In the genomic region with DNA sequence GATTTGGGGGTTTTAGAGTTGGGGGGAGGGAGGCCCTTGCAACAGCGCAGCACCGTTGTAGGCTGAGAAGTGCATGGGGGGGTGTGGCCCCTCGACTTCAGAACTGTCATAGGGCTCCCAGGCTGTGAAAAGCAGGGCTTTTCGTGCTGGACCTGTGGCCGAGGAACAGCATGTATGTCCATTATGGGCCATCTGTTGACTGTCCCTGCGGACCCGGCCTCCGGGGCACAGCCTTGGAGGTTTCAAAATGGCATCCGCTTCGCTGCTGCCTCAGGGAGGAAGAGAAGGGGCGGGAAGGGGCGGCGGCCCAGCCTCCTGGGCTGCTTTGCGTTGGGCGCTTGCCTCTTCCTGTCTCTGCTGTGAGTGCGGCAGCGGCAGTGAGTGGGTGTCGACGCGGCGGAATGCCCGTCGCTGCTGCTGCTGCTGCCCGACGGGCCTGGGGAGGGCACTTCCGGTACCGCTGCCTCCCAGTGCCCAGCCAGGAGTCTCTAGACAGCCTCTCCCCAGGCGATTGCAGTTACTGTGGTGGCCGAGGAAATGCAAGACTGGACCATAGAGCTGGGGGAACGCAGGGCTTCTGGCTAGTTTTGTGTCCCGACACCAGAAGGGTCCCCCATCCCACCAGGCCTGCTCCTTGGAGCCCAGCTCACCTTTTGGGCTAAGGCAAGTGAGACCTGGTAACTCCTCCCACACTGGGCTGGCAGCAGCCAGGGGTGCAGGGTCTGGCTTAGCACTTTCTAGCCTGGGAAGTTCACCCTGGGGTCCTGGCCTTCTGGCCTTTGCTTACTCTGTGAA, we compare ENCODE assay signal across 8 cellular contexts. TPM values are rescaled to one million over a fixed set of nuclear protein-coding genes. Genes with fewer than 3 reads are reported as not detected.
DNase-seq lines count a peak whose midpoint lies in the region; ATAC-seq and TF ChIP-seq lines count a peak whose summit lies in the region.

No MANE protein-coding gene starts in this region.

- ATAC-seq in GM18502 (IDR thresholded peaks at IDR 0.05; ENCODE audit: poor library complexity, unreplicated experiment) (peak; percentile 26), HG03097 (IDR thresholded peaks at IDR 0.05; ENCODE audit: low FRiP score, unreplicated experiment) (peak; percentile 26), naive B cell (ENCODE audit: low read depth in 2 of 2) (peak; percentile 36 to 44)
- peak; percentile 68 for ATAC-seq in stimulated activated effector memory CD8-positive, alpha-beta T cell treated with anti-CD3 and anti-CD28 coated beads, Interleukin-12 subunit alpha, Interleukin-12 subunit beta, amount 100 ng/mL, for 72 hours

- peak overlapping the region; percentile 98 for H3K27ac Mint-ChIP-seq in activated T-cell treated with anti-CD3 and anti-CD28 coated beads, Interleukin-2, amount 50 U/mL, for 24 hours
- H3K27ac Mint-ChIP-seq in naive B cell (peak overlapping the region; percentile 89 to 97 (median 96)), Caco-2 (ENCODE audit: unreplicated experiment) (no peak overlapping the region)
- H3K27ac Mint-ChIP-seq in stimulated activated effector memory CD8-positive, alpha-beta T cell treated with anti-CD3 and anti-CD28 coated beads, Interleukin-12 subunit alpha, Interleukin-12 subunit beta, amount 100 ng/mL, for 72 hours = peak overlapping the region; percentile 94

- H3K27me3 Mint-ChIP-seq in activated T-cell treated with anti-CD3 and anti-CD28 coated beads, Interleukin-2, amount 50 U/mL, for 24 hours = no peaks in the 10 kb centered on the region
- H3K27me3 Mint-ChIP-seq in naive B cell (no peaks in the 10 kb centered on the region), Caco-2 (ENCODE audit: insufficient read depth, unreplicated experiment) (no peaks in the 10 kb centered on the region)

- POLR2A ChIA-PET in Caco-2 (lab: Charles Lee) = no interaction called here

- BruUV-seq in Caco-2 (replicated peaks; lab: Mats Ljungman, UMichigan) = no TSS peak

- H3K36me3 ChIP-seq in esophagus muscularis mucosa = peaks cover 0 to 11% (median 4%) of the 10 kb centered on the region in 4 donors
- H3K36me3 ChIP-seq in Caco-2 (ENCODE audit: control insufficient read depth, insufficient read depth, low read length) = no peaks in the 10 kb centered on the region; the same call in none of the 2 replicates

- H3K9me3 ChIP-seq in esophagus muscularis mucosa (no peaks in the 10 kb centered on the region), Caco-2 (no peaks in the 10 kb centered on the region)

- peak overlapping the region; percentile 88 to 92 (median 90) for H3K27ac ChIP-seq in esophagus muscularis mucosa (replicated peaks in 1 of 4)

- CTCF ChIA-PET in Caco-2 (lab: Charles Lee) = interaction anchor here (0.6 to 0.7 kb wide), 3 partner anchors 31 to 1204 kb away, joined by 4 to 6 read pairs (median 6); no protein-coding TSS in a partner anchor

- H3K4me1 Mint-ChIP-seq in activated T-cell treated with anti-CD3 and anti-CD28 coated beads, Interleukin-2, amount 50 U/mL, for 24 hours (ENCODE audit: low read depth) = peaks cover 57% of the 10 kb centered on the region
- H3K4me1 Mint-ChIP-seq in naive B cell = peaks cover 58 to 80% (median 76%) of the 10 kb centered on the region in 3 donors
- H3K4me1 Mint-ChIP-seq in stimulated activated effector memory CD8-positive, alpha-beta T cell treated with anti-CD3 and anti-CD28 coated beads, Interleukin-12 subunit alpha, Interleukin-12 subunit beta, amount 100 ng/mL, for 72 hours = peaks cover 74% of the 10 kb centered on the region
- H3K4me1 Mint-ChIP-seq in Caco-2 (ENCODE audit: low read depth, unreplicated experiment) = peaks cover 13% of the 10 kb centered on the region

- no peak for TF ChIP-seq EP300 in esophagus muscularis mucosa (IDR thresholded peaks at IDR 0.05)

- TF ChIP-seq POLR2A in esophagus muscularis mucosa (IDR thresholded peaks at IDR 0.05; ENCODE audit: low read depth) = peak; percentile 27

- no peaks in the 10 kb centered on the region for H3K27me3 ChIP-seq in esophagus muscularis mucosa
- no peaks in the 10 kb centered on the region for H3K27me3 ChIP-seq in Caco-2 (replicated peaks; ENCODE audit: control insufficient read depth, insufficient read depth, low read length)

- no peak for TF ChIP-seq CTCF in esophagus muscularis mucosa (IDR thresholded peaks at IDR 0.05)
- TF ChIP-seq CTCF in Caco-2 (IDR thresholded peaks at IDR 0.05; ENCODE audit: insufficient read depth in 1 of 2, low read depth in 1 of 2, low read length in 1 of 2, severe bottlenecking in 1 of 2, unreplicated experiment in 1 of 2) = no peak

- H3K36me3 Mint-ChIP-seq in activated T-cell treated with anti-CD3 and anti-CD28 coated beads, Interleukin-2, amount 50 U/mL, for 24 hours (ENCODE audit: low read depth) = peaks cover 55% of the 10 kb centered on the region
- H3K36me3 Mint-ChIP-seq in naive B cell (peaks cover 0 to 11% of the 10 kb centered on the region in 2 donors), Caco-2 (ENCODE audit: insufficient read depth, unreplicated experiment) (peaks cover 12% of the 10 kb centered on the region)
- peaks cover 66% of the 10 kb centered on the region for H3K36me3 Mint-ChIP-seq in stimulated activated effector memory CD8-positive, alpha-beta T cell treated with anti-CD3 and anti-CD28 coated beads, Interleukin-12 subunit alpha, Interleukin-12 subunit beta, amount 100 ng/mL, for 72 hours

- peaks cover 64 to 76% (median 73%) of the 10 kb centered on the region in 4 donors for H3K4me1 ChIP-seq in esophagus muscularis mucosa
- peaks cover 23% of the 10 kb centered on the region for H3K4me1 ChIP-seq in Caco-2

- intact Hi-C loops in esophagus muscularis mucosa (cut with DNase I) = no loop called here
- intact Hi-C loops in Caco-2 (cut with micrococcal nuclease; ENCODE audit: unreplicated experiment) = loop anchor here (2.0 kb wide), 1 partner anchor 61 kb away; the partner anchor contains the start of genes HYAL3 and NAA80

- peak; percentile 70 for DNase-seq in OCI-M1 (lab: John Stamatoyannopoulos, UW)
- peak; percentile 89 for DNase-seq in activated T-cell treated with anti-CD3 and anti-CD28 coated beads, Interleukin-2, amount 50 U/mL, for 24 hours
- peak; percentile 96 for DNase-seq in esophagus muscularis mucosa (ENCODE audit: extremely low spot score)
- peak; percentile 84 for DNase-seq in naive B cell
- DNase-seq in stimulated activated effector memory CD8-positive, alpha-beta T cell treated with anti-CD3 and anti-CD28 coated beads, Interleukin-12 subunit alpha, Interleukin-12 subunit beta, amount 100 ng/mL, for 72 hours (ENCODE audit: low spot score in 2 of 2) = peak; percentile 69 to 88
- no peak for DNase-seq in Caco-2

- peak overlapping the region; percentile 64 to 94 (median 80) for H3K4me3 ChIP-seq in esophagus muscularis mucosa
- H3K4me3 ChIP-seq in Caco-2 (ENCODE audit: low read depth, low read length) = no peak overlapping the region

- peak overlapping the region; percentile 98 for H3K4me3 Mint-ChIP-seq in activated T-cell treated with anti-CD3 and anti-CD28 coated beads, Interleukin-2, amount 50 U/mL, for 24 hours
- H3K4me3 Mint-ChIP-seq in naive B cell (peak overlapping the region; percentile 90 to 100 (median 98)), Caco-2 (ENCODE audit: unreplicated experiment) (no peak overlapping the region)
- peak overlapping the region; percentile 99 for H3K4me3 Mint-ChIP-seq in stimulated activated effector memory CD8-positive, alpha-beta T cell treated with anti-CD3 and anti-CD28 coated beads, Interleukin-12 subunit alpha, Interleukin-12 subunit beta, amount 100 ng/mL, for 72 hours

- 0% methylated on average over 17 of the region's 31 CpGs for WGBS in esophagus muscularis mucosa

- H3K9me3 Mint-ChIP-seq in activated T-cell treated with anti-CD3 and anti-CD28 coated beads, Interleukin-2, amount 50 U/mL, for 24 hours = no peaks in the 10 kb centered on the region
- H3K9me3 Mint-ChIP-seq in naive B cell (no peaks in the 10 kb centered on the region), Caco-2 (ENCODE audit: unreplicated experiment) (no peaks in the 10 kb centered on the region)
- H3K9me3 Mint-ChIP-seq in stimulated activated effector memory CD8-positive, alpha-beta T cell treated with anti-CD3 and anti-CD28 coated beads, Interleukin-12 subunit alpha, Interleukin-12 subunit beta, amount 100 ng/mL, for 72 hours = no peaks in the 10 kb centered on the region

RNA-seq across cellular contexts. Expression of gene GNAI2, which starts 1.9 kb away (rescaled TPM):
- total RNA-seq in esophagus muscularis mucosa (100 to 1,000 TPM; 149 to 297 (median 239) TPM), Caco-2 (2022) (59.3 and 62.0 TPM in 2 replicates)
- 100 to 1,000 TPM; 472 to 669 (median 550) TPM for polyA plus RNA-seq in naive B cell (ENCODE audit: low read depth in 6 of 6)

RNA-seq across cellular contexts. Expression of gene SEMA3B, which starts 31.0 kb away (rescaled TPM):
- total RNA-seq in esophagus muscularis mucosa (10 to 100 TPM; 37.4 to 66.6 (median 46.4) TPM), Caco-2 (2022) (19.7 and 21.8 TPM in 2 replicates)
- polyA plus RNA-seq in naive B cell (ENCODE audit: low read depth in 6 of 6) = under 1 TPM in 1 of 6 donors, not detected in 5; 0.13 TPM

RNA-seq across cellular contexts. Expression of gene SLC38A3, which starts 32.9 kb away (rescaled TPM):
- total RNA-seq in esophagus muscularis mucosa (under 1 TPM in 2 of 4 donors, not detected in 2; 0.11 to 0.39 TPM), Caco-2 (2022) (11.4 and 16.8 TPM in 2 replicates)
- polyA plus RNA-seq in naive B cell (ENCODE audit: low read depth in 6 of 6) = not detected

RNA-seq across cellular contexts. Expression of gene LSMEM2, which starts 40.9 kb away (rescaled TPM):
- total RNA-seq in esophagus muscularis mucosa (not detected), Caco-2 (2022) (not detected in 2 replicates)
- polyA plus RNA-seq in naive B cell (ENCODE audit: low read depth in 6 of 6) = under 1 TPM in 1 of 6 donors, not detected in 5; 0.19 TPM

RNA-seq across cellular contexts. Expression of gene GNAT1, which starts 46.5 kb away (rescaled TPM):
- total RNA-seq in esophagus muscularis mucosa = not detected
- not detected for polyA plus RNA-seq in naive B cell (ENCODE audit: low read depth in 6 of 6)
- total RNA-seq in Caco-2 (2022) = 0.50 TPM in 1 of 2 replicates, not detected in the other

Comparison
In these comparisons a context has a peak if more than half of its experiments do, and no peak if none do; other contexts are left out.
1. DNase-seq: peak in OCI-M1 (single experiment), activated T-cell treated with anti-CD3 and anti-CD28 coated beads, Interleukin-2, amount 50 U/mL, for 24 hours (single experiment), esophagus muscularis mucosa (single experiment), naive B cell (single experiment) and stimulated activated effector memory CD8-positive, alpha-beta T cell treated with anti-CD3 and anti-CD28 coated beads, Interleukin-12 subunit alpha, Interleukin-12 subunit beta, amount 100 ng/mL, for 72 hours (2 of 2); none in Caco-2 (0 of 2).
2. Peak in every context shown above with its lines, with median percentiles within 50 percentile points of each other: ATAC-seq.